1 cellular context compared by ENCODE assay signal in the genomic region with DNA sequence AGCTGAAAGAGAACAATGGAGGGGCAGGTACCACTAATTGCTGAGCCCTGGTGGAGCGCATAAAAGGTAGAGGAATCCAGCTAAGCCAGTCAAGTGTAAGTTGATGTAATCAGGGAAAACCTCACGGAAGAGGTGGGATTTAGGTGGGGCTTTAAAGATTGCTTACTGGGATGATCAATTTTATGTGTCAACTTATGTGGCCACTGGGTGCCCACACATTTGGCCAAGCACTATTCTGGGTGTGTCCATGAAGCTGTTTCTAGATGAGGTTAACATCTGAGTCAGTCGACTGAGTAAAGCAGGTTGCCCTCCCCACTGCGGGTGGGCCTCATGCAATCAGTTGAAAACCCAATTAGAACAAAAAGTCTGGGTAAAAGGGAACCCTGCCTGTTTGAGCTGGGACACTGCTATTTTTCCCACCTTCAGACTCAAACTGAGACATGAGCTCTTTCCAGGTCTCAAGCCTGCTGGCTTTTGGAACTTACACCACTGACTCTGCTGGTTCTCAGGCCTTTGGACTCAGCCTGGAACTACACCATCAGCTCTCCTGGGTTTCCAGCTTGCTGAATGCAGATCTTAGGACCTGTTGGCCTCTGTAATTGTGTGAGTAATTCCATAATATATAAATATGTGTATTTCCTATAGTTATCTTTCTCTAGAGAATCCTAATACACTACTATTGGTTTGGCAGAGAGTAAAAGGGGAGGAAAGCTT.
TF ChIP-seq lines count a peak whose summit lies in the region.

No MANE protein-coding gene starts in this region.

TF ChIP-seq in HepG2, 621 proteins besides CTCF, POLR2A, EP300 and RAD21 (continued from another document):
- no peak for TF ChIP-seq ZBTB39 (CRISPR knock-in tag; IDR thresholded peaks at IDR 0.05)
- no peak for TF ChIP-seq FOXA1 (IDR thresholded peaks at IDR 0.05)
- TF ChIP-seq FOXA1 (CRISPR knock-in tag; IDR thresholded peaks at IDR 0.05) = no peak
